ENCODE assay signal across 15 cellular contexts in genomic region chr16:47359478-47359877, GRCh38.
"Had no signal": no experiment of that assay in that cellular context is flagged by ENCODE, and none has a peak within 500 bp of the region (broad histone marks: within the 10 kb centered on the region; RNA-seq: fewer than 3 reads in every experiment).

No MANE protein-coding gene starts in this region.

- H3K4me3 Mint-ChIP-seq: activated CD4-positive, alpha-beta memory T cell treated with anti-CD3 and anti-CD28 coated beads, Interleukin-2, amount 10 ng/mL, durations not matched to agents 7 days and 5 days; activated T-cell treated with anti-CD3 and anti-CD28 coated beads, Interleukin-2, amount 50 U/mL, for 24 hours; memory B cell; natural killer cell had no signal

- H3K27me3 Mint-ChIP-seq: activated CD4-positive, alpha-beta memory T cell treated with anti-CD3 and anti-CD28 coated beads, Interleukin-2, amount 10 ng/mL, durations not matched to agents 7 days and 5 days; activated T-cell treated with anti-CD3 and anti-CD28 coated beads, Interleukin-2, amount 50 U/mL, for 24 hours; memory B cell had no signal

- DNase-seq: activated CD4-positive, alpha-beta memory T cell treated with anti-CD3 and anti-CD28 coated beads, Interleukin-2, amount 10 ng/mL, durations not matched to agents 7 days and 5 days; activated effector memory CD4-positive, alpha-beta T cell treated with Interleukin-2 at 50 U/mL for 16 hours; activated naive CD4-positive, alpha-beta T cell treated with anti-CD3 and anti-CD28 coated beads, Interleukin-2, amount 50 U/mL, for 16 hours; activated T-cell treated with anti-CD3 and anti-CD28 coated beads, Interleukin-2, amount 50 U/mL, for 24 hours; islet precursor cell; natural killer cell; right cardiac atrium; stimulated activated CD4-positive, alpha-beta T cell treated with anti-CD3 and anti-CD28 coated beads, Interleukin-4, amount 100 ng/mL, for 24 hours; stimulated activated naive CD4-positive, alpha-beta T cell treated with Interleukin-2 at 50 U/mL for 16 hours; trophoblast cell; WERI-Rb-1 had no signal

- H3K27me3 ChIP-seq: hepatocyte had no signal

- H3K27ac Mint-ChIP-seq: activated CD4-positive, alpha-beta memory T cell treated with anti-CD3 and anti-CD28 coated beads, Interleukin-2, amount 10 ng/mL, durations not matched to agents 7 days and 5 days; activated T-cell treated with anti-CD3 and anti-CD28 coated beads, Interleukin-2, amount 50 U/mL, for 24 hours; memory B cell; natural killer cell had no signal

- H3K4me3 ChIP-seq: hepatocyte, skin epidermis had no signal

- H3K36me3 Mint-ChIP-seq: natural killer cell had no signal

- H3K4me1 Mint-ChIP-seq: activated CD4-positive, alpha-beta memory T cell treated with anti-CD3 and anti-CD28 coated beads, Interleukin-2, amount 10 ng/mL, durations not matched to agents 7 days and 5 days; memory B cell had no signal

- ATAC-seq: left lobe of liver, natural killer cell, right cardiac atrium had no signal

- H3K27ac ChIP-seq: hepatocyte, skin epidermis, WERI-Rb-1 had no signal

- H2AFZ ChIP-seq: hepatocyte had no signal

- H3K4me2 ChIP-seq: hepatocyte had no signal

- H3K79me2 ChIP-seq: hepatocyte had no signal

- H3K36me3 ChIP-seq: WERI-Rb-1 had no signal

- H3K9me3 Mint-ChIP-seq: activated CD4-positive, alpha-beta memory T cell treated with anti-CD3 and anti-CD28 coated beads, Interleukin-2, amount 10 ng/mL, durations not matched to agents 7 days and 5 days; memory B cell; natural killer cell had no signal
